In the genomic region with DNA sequence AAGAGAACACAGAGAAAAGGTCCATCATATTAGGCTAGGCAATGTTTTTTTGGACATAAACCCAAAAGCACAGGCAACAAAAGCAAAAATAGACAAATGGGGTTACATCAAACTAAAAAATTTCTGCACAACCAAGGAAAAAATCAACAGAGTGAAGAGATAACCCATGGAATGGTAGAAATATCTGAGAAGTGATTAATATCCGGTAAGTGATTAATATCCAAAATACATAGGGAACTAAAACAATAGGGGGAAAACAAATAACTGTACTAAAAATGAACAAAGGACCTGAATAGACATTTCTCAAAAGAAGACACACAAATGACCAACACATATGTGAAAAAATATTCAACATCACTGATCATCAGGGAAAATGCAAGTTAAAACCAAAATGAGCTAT, we compare ENCODE assay signal across 26 cellular contexts. TPM values are rescaled to one million over a fixed set of nuclear protein-coding genes. Genes with fewer than 3 reads are reported as not detected.
"Had no signal": no experiment of that assay in that cellular context is flagged by ENCODE, and none has a peak within 500 bp of the region (broad histone marks: within the 10 kb centered on the region; RNA-seq: fewer than 3 reads in every experiment).

No MANE protein-coding gene starts in this region.

- H3K36me3 Mint-ChIP-seq: activated naive CD4-positive, alpha-beta T cell treated with anti-CD3 and anti-CD28 coated beads, Interleukin-2, amount 50 U/mL, for 72 hours had no signal

- H3K27ac ChIP-seq: ascending aorta, brain microvascular endothelial cell, colonic mucosa, dorsolateral prefrontal cortex, esophagus muscularis mucosa, foreskin keratinocyte, gastroesophageal sphincter had no signal

- H3K4me3 Mint-ChIP-seq: activated CD4-positive, alpha-beta memory T cell treated with anti-CD3 and anti-CD28 coated beads, Interleukin-2, amount 10 ng/mL, durations not matched to agents 7 days and 5 days; activated CD4-positive, alpha-beta T cell treated with anti-CD3 and anti-CD28 coated beads for 36 hours; activated T-cell treated with anti-CD3 and anti-CD28 coated beads, Interleukin-2, amount 50 U/mL, for 24 hours; endodermal cell had no signal

- H3K36me3 ChIP-seq: ascending aorta, brain microvascular endothelial cell, colonic mucosa, esophagus muscularis mucosa, gastroesophageal sphincter had no signal

- H3K27ac Mint-ChIP-seq: activated CD4-positive, alpha-beta memory T cell treated with anti-CD3 and anti-CD28 coated beads, Interleukin-2, amount 10 ng/mL, durations not matched to agents 7 days and 5 days; activated CD4-positive, alpha-beta T cell treated with anti-CD3 and anti-CD28 coated beads for 36 hours; activated CD4-positive, alpha-beta T cell treated with anti-CD3 and anti-CD28 coated beads, Interleukin-2, amount 10 ng/mL, durations not matched to agents 7 days and 5 days; activated naive CD4-positive, alpha-beta T cell treated with anti-CD3 and anti-CD28 coated beads, Interleukin-2, amount 10 ng/mL, durations not matched to agents 7 days and 5 days; activated naive CD4-positive, alpha-beta T cell treated with anti-CD3 and anti-CD28 coated beads, Interleukin-2, amount 50 U/mL, for 72 hours; activated naive CD8-positive, alpha-beta T cell treated with anti-CD3 and anti-CD28 coated beads, Interleukin-2, amount 10 ng/mL, durations not matched to agents 7 days and 5 days; activated T-cell treated with anti-CD3 and anti-CD28 coated beads, Interleukin-2, amount 50 U/mL, for 24 hours; activated T-cell treated with anti-CD3 and anti-CD28 coated beads, Interleukin-2, amount 50 U/mL, for 72 hours; endodermal cell had no signal

- DNase-seq: activated CD4-positive, alpha-beta memory T cell treated with anti-CD3 and anti-CD28 coated beads, Interleukin-2, amount 10 ng/mL, durations not matched to agents 7 days and 5 days; activated CD4-positive, alpha-beta T cell treated with anti-CD3 and anti-CD28 coated beads for 36 hours; activated CD4-positive, alpha-beta T cell treated with anti-CD3 and anti-CD28 coated beads, Interleukin-2, amount 10 ng/mL, durations not matched to agents 7 days and 5 days; activated CD4-positive, alpha-beta T cell treated with anti-CD3 and anti-CD28 coated beads, Interleukin-2, amount 50 U/mL, for 4 hours; activated CD8-positive, alpha-beta memory T cell treated with anti-CD3 and anti-CD28 coated beads, Interleukin-2, amount 50 U/mL, for 48 hours; activated gamma-delta T cell; activated naive CD4-positive, alpha-beta T cell; activated naive CD4-positive, alpha-beta T cell treated with anti-CD3 and anti-CD28 coated beads, Interleukin-2, amount 10 ng/mL, durations not matched to agents 7 days and 5 days; activated naive CD8-positive, alpha-beta T cell treated with anti-CD3 and anti-CD28 coated beads, Interleukin-2, amount 10 ng/mL, durations not matched to agents 7 days and 5 days; activated T-cell treated with anti-CD3 and anti-CD28 coated beads for 4 hours; activated T-cell treated with anti-CD3 and anti-CD28 coated beads, Interleukin-2, amount 50 U/mL, for 24 hours; activated T-cell treated with anti-CD3 and anti-CD28 coated beads, Interleukin-2, amount 50 U/mL, for 72 hours; brain microvascular endothelial cell; cerebellar nuclear complex; colonic mucosa; dorsolateral prefrontal cortex; effector memory CD4-positive, alpha-beta T cell; endodermal cell; erythroblast; foreskin keratinocyte; head of caudate nucleus; T-helper 2 cell had no signal

- H3K4me1 ChIP-seq: ascending aorta, colonic mucosa had no signal

- H3K27me3 Mint-ChIP-seq: activated naive CD8-positive, alpha-beta T cell treated with anti-CD3 and anti-CD28 coated beads, Interleukin-2, amount 10 ng/mL, durations not matched to agents 7 days and 5 days had no signal

- H3K4me3 ChIP-seq: ascending aorta, colonic mucosa, dorsolateral prefrontal cortex, esophagus muscularis mucosa, gastroesophageal sphincter had no signal

- H3K4me1 Mint-ChIP-seq: endodermal cell had no signal

- H3K27me3 ChIP-seq: ascending aorta, brain microvascular endothelial cell, colonic mucosa, foreskin keratinocyte had no signal

- H3K9me3 Mint-ChIP-seq: activated CD4-positive, alpha-beta memory T cell treated with anti-CD3 and anti-CD28 coated beads, Interleukin-2, amount 10 ng/mL, durations not matched to agents 7 days and 5 days; activated CD4-positive, alpha-beta T cell treated with anti-CD3 and anti-CD28 coated beads, Interleukin-2, amount 10 ng/mL, durations not matched to agents 7 days and 5 days; activated naive CD4-positive, alpha-beta T cell treated with anti-CD3 and anti-CD28 coated beads, Interleukin-2, amount 50 U/mL, for 72 hours; activated naive CD8-positive, alpha-beta T cell treated with anti-CD3 and anti-CD28 coated beads, Interleukin-2, amount 10 ng/mL, durations not matched to agents 7 days and 5 days; activated T-cell treated with anti-CD3 and anti-CD28 coated beads, Interleukin-2, amount 50 U/mL, for 24 hours; endodermal cell had no signal

- H3K9me3 ChIP-seq: ascending aorta, colonic mucosa, esophagus muscularis mucosa, gastroesophageal sphincter had no signal

RNA-seq across cellular contexts. Expression of a gene that starts 4.3 kb away (rescaled TPM):
- total RNA-seq: activated CD4-positive, alpha-beta T cell treated with anti-CD3 and anti-CD28 coated beads for 36 hours had no signal
